ENCODE assay signal across 1 cellular context in genomic region chr10:44978570-44979280, GRCh38.
A peak's percentile ranks its signal among the peaks of the same experiment; 100 is the strongest.
TF ChIP-seq lines count a peak whose summit lies in the region.

Gene DEPP1 (minus strand): TSS chr10:44978809. CDS start chr10:44978030, 779 bp downstream.

TF ChIP-seq in HepG2, 621 proteins besides CTCF, POLR2A, EP300 and RAD21 (continued from another document and continues in another):
- TF ChIP-seq, protein P1, sequence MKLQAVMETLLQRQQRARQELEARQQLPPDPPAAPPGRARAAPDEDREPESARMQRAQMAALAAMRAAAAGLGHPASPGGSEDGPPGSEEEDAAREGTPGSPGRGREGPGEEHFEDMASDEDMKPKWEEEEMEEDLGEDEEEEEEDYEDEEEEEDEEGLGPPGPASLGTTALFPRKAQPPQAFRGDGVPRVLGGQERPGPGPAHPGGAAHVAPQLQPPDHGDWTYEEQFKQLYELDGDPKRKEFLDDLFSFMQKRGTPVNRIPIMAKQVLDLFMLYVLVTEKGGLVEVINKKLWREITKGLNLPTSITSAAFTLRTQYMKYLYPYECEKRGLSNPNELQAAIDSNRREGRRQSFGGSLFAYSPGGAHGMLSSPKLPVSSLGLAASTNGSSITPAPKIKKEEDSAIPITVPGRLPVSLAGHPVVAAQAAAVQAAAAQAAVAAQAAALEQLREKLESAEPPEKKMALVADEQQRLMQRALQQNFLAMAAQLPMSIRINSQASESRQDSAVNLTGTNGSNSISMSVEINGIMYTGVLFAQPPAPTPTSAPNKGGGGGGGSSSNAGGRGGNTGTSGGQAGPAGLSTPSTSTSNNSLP (IDR thresholded peaks at IDR 0.05; ENCODE audit: low read depth, low read length): no peak; the same call in 1 of the 2 replicates
- TF ChIP-seq ZNF749 (CRISPR knock-in tag; IDR thresholded peaks at IDR 0.05; ENCODE audit: borderline replicate concordance) (peak; percentile 61; the same call in 1 of the 2 replicates), ZNF350 (CRISPR knock-in tag; IDR thresholded peaks at IDR 0.05; ENCODE audit: borderline replicate concordance, low read depth) (peak; percentile 91), U2AF2 (IDR thresholded peaks at IDR 0.05; ENCODE audit: low read depth, low read length) (no peak), ZNF747 (CRISPR knock-in tag; IDR thresholded peaks at IDR 0.05; ENCODE audit: borderline replicate concordance) (peak; percentile 96), KAT2B (IDR thresholded peaks at IDR 0.05; ENCODE audit: borderline replicate concordance, low read depth, low read length) (no peak), ZFYVE20 (CRISPR knock-in tag; IDR thresholded peaks at IDR 0.05; ENCODE audit: borderline replicate concordance, low read depth) (no peak), ZSCAN31 (CRISPR knock-in tag; IDR thresholded peaks at IDR 0.05; ENCODE audit: low read depth) (peak; percentile 95), RFXANK (CRISPR knock-in tag; IDR thresholded peaks at IDR 0.05) (0 out of 2 replicates have a peak, but pooled peaks have one; percentile 77), FUBP1 (CRISPR knock-in tag; IDR thresholded peaks at IDR 0.05; ENCODE audit: borderline replicate concordance) (0 out of 2 replicates have a peak, but pooled peaks have one; percentile 48), JARID2 (CRISPR knock-in tag; IDR thresholded peaks at IDR 0.05; ENCODE audit: insufficient replicate concordance) (peak; percentile 95), SCMH1 (CRISPR knock-in tag; IDR thresholded peaks at IDR 0.05; ENCODE audit: borderline replicate concordance) (no peak), ZNF549 (CRISPR knock-in tag; IDR thresholded peaks at IDR 0.05) (no peak), KDM6A (CRISPR knock-in tag; IDR thresholded peaks at IDR 0.05; ENCODE audit: low read depth) (peak; percentile 40; the same call in 1 of the 2 replicates), ZSCAN22 (CRISPR knock-in tag; IDR thresholded peaks at IDR 0.05) (no peak), ZNF720 (CRISPR knock-in tag; IDR thresholded peaks at IDR 0.05) (no peak), ARNTL (CRISPR knock-in tag; IDR thresholded peaks at IDR 0.05) (no peak), CHD2 (IDR thresholded peaks at IDR 0.05; ENCODE audit: low read depth, low read length) (no peak), CHCHD3 (CRISPR knock-in tag; IDR thresholded peaks at IDR 0.05) (no peak), SMC3 (IDR thresholded peaks at IDR 0.05; ENCODE audit: low read length) (peak; percentile 21), ZNF296 (CRISPR knock-in tag; conservative IDR thresholded peaks at IDR 0.05) (no peak), SETDB1 (CRISPR knock-in tag; IDR thresholded peaks at IDR 0.05; ENCODE audit: borderline replicate concordance) (no peak), MTA1 (CRISPR knock-in tag; IDR thresholded peaks at IDR 0.05; ENCODE audit: borderline replicate concordance) (peak; percentile 45; the same call in 1 of the 2 replicates), SNRNP70 (IDR thresholded peaks at IDR 0.05; ENCODE audit: low read depth, low read length) (no peak), ZNF501 (CRISPR knock-in tag; IDR thresholded peaks at IDR 0.05) (peak; percentile 35; the same call in 1 of the 2 replicates), AFF4 (CRISPR knock-in tag; IDR thresholded peaks at IDR 0.05) (peak; percentile 100), NKX3-1 (CRISPR knock-in tag; IDR thresholded peaks at IDR 0.05) (no peak), HNRNPH1 (optimal IDR thresholded peaks at IDR 0.05; ENCODE audit: low read depth, low read length) (no peak), TOPORS (CRISPR knock-in tag; IDR thresholded peaks at IDR 0.05) (no peak), ZNF281 (CRISPR knock-in tag; IDR thresholded peaks at IDR 0.05; ENCODE audit: borderline replicate concordance) (no peak; the same call in none of the 2 replicates), MAF1 (CRISPR knock-in tag; IDR thresholded peaks at IDR 0.05; ENCODE audit: borderline replicate concordance) (no peak; the same call in 1 of the 2 replicates), SMAD9 (CRISPR knock-in tag; IDR thresholded peaks at IDR 0.05) (peak; percentile 33; the same call in 1 of the 2 replicates), ZMYM2 (CRISPR knock-in tag; IDR thresholded peaks at IDR 0.05) (no peak), JUNB (CRISPR knock-in tag; IDR thresholded peaks at IDR 0.05; ENCODE audit: borderline replicate concordance) (no peak), SP1 (IDR thresholded peaks at IDR 0.05) (no peak), SP1 (CRISPR knock-in tag; IDR thresholded peaks at IDR 0.05) (peak; percentile 88), KAT7 (CRISPR knock-in tag; IDR thresholded peaks at IDR 0.05; ENCODE audit: borderline replicate concordance) (peak; percentile 41; the same call in 1 of the 2 replicates), IKZF4 (CRISPR knock-in tag; IDR thresholded peaks at IDR 0.05; ENCODE audit: borderline replicate concordance, low read depth, not compliant biosample characterization) (peak; percentile 63), ZNF431 (CRISPR knock-in tag; IDR thresholded peaks at IDR 0.05; ENCODE audit: borderline replicate concordance, low read depth) (no peak), RCOR2 (CRISPR knock-in tag; IDR thresholded peaks at IDR 0.05) (peak; percentile 66; the same call in 1 of the 2 replicates), ZNF704 (CRISPR knock-in tag; IDR thresholded peaks at IDR 0.05; ENCODE audit: borderline replicate concordance) (no peak; the same call in 1 of the 2 replicates), ZNF343 (CRISPR knock-in tag; IDR thresholded peaks at IDR 0.05) (0 out of 2 replicates have a peak, but pooled peaks have one; percentile 11), MIER3 (CRISPR knock-in tag; IDR thresholded peaks at IDR 0.05; ENCODE audit: borderline replicate concordance) (peak; percentile 93), CHD4 (IDR thresholded peaks at IDR 0.05; ENCODE audit: borderline replicate concordance, low read length) (peak; percentile 60; the same call in 1 of the 2 replicates), SSRP1 (CRISPR knock-in tag; IDR thresholded peaks at IDR 0.05) (peak; percentile 96), MXD3 (CRISPR knock-in tag; IDR thresholded peaks at IDR 0.05) (peak; percentile 91), MED1 (CRISPR knock-in tag; IDR thresholded peaks at IDR 0.05) (peak; percentile 99), HNRNPUL1 (IDR thresholded peaks at IDR 0.05; ENCODE audit: low read depth, low read length) (no peak), ASH2L (IDR thresholded peaks at IDR 0.05; ENCODE audit: insufficient read length, low read depth, low read length) (no peak), ZNF850 (CRISPR knock-in tag; conservative IDR thresholded peaks at IDR 0.05) (no peak), ELF3 (CRISPR knock-in tag; IDR thresholded peaks at IDR 0.05) (peak; percentile 83; the same call in 1 of the 2 replicates), NFYC (CRISPR knock-in tag; IDR thresholded peaks at IDR 0.05) (peak; percentile 52; the same call in 1 of the 2 replicates), ZNF615 (CRISPR knock-in tag; IDR thresholded peaks at IDR 0.05; ENCODE audit: borderline replicate concordance) (peak; percentile 75; the same call in 1 of the 2 replicates), HNRNPLL (IDR thresholded peaks at IDR 0.05; ENCODE audit: low read depth, low read length, poor library complexity, severe bottlenecking) (peak; percentile 16), HNRNPL (IDR thresholded peaks at IDR 0.05; ENCODE audit: low read depth, low read length) (peak; percentile 75; the same call in 1 of the 2 replicates)
- TF ChIP-seq, protein P2, sequence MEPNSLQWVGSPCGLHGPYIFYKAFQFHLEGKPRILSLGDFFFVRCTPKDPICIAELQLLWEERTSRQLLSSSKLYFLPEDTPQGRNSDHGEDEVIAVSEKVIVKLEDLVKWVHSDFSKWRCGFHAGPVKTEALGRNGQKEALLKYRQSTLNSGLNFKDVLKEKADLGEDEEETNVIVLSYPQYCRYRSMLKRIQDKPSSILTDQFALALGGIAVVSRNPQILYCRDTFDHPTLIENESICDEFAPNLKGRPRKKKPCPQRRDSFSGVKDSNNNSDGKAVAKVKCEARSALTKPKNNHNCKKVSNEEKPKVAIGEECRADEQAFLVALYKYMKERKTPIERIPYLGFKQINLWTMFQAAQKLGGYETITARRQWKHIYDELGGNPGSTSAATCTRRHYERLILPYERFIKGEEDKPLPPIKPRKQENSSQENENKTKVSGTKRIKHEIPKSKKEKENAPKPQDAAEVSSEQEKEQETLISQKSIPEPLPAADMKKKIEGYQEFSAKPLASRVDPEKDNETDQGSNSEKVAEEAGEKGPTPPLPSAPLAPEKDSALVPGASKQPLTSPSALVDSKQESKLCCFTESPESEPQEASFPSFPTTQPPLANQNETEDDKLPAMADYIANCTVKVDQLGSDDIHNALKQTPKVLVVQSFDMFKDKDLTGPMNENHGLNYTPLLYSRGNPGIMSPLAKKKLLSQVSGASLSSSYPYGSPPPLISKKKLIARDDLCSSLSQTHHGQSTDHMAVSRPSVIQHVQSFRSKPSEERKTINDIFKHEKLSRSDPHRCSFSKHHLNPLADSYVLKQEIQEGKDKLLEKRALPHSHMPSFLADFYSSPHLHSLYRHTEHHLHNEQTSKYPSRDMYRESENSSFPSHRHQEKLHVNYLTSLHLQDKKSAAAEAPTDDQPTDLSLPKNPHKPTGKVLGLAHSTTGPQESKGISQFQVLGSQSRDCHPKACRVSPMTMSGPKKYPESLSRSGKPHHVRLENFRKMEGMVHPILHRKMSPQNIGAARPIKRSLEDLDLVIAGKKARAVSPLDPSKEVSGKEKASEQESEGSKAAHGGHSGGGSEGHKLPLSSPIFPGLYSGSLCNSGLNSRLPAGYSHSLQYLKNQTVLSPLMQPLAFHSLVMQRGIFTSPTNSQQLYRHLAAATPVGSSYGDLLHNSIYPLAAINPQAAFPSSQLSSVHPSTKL (CRISPR knock-in tag; IDR thresholded peaks at IDR 0.05): peak; percentile 89
